3 cellular contexts compared by ENCODE assay signal in genomic region chr12:63685789-63686188, GRCh38. TPM values are rescaled to one million over a fixed set of nuclear protein-coding genes. Genes with fewer than 3 reads are reported as not detected.
"Had no signal": no experiment of that assay in that cellular context is flagged by ENCODE, and none has a peak within 500 bp of the region (broad histone marks: within the 10 kb centered on the region; RNA-seq: fewer than 3 reads in every experiment).

No MANE protein-coding gene starts in this region.

RNA-seq across cellular contexts. Expression of gene DPY19L2, which starts 17.5 kb away (rescaled TPM):
- total RNA-seq: left lobe of liver had no signal
- polyA plus RNA-seq: immature natural killer cell, mammary epithelial cell had no signal
